In the genomic region with DNA sequence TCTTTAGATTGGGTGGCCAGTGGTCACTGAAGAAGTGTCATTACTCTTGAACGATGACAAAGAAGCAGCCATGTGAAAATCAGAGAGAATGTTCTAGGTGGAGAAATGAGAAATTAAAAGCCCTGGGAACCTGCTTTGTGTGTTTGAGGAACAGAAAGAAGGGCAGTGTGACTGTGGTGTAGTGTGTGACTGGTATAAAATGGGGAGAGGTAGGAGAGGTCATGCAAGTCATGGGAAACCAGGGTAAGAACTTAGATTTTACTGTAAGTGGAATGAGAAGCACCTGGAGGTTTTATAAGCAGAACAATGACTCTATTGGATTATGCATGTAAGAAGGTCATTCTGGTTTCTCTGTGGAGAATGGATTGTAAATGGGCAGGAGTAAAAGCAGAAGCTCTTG, we compare ENCODE assay signal across 14 cellular contexts. TPM values are rescaled to one million over a fixed set of nuclear protein-coding genes. Genes with fewer than 3 reads are reported as not detected.
DNase-seq lines count a peak whose midpoint lies in the region; ATAC-seq and TF ChIP-seq lines count a peak whose summit lies in the region.
"Had no signal": no experiment of that assay in that cellular context is flagged by ENCODE, and none has a peak within 500 bp of the region (broad histone marks: within the 10 kb centered on the region; RNA-seq: fewer than 3 reads in every experiment).

No MANE protein-coding gene starts in this region.

- no peak for DNase-seq in CD8-positive, alpha-beta memory T cell
- no peak for DNase-seq in activated CD8-positive, alpha-beta T cell treated with anti-CD3 and anti-CD28 coated beads, Interleukin-2, amount 10 ng/mL, durations not matched to agents 7 days and 5 days
- DNase-seq in smooth muscle cell (lab: John Stamatoyannopoulos, UW; ENCODE audit: unreplicated experiment) (no peak), ovary (no peak), GM23248 (no peak), osteocyte (ENCODE audit: extremely low spot score, unreplicated experiment) (no peak)
- DNase-seq: activated CD4-positive, alpha-beta T cell treated with anti-CD3 and anti-CD28 coated beads, Interleukin-2, amount 50 U/mL, for 48 hours; left ventricle myocardium superior; NCI-H526 treated with DMSO at 0.1 percent for 48 hours; stimulated activated CD4-positive, alpha-beta T cell treated with anti-CD3 and anti-CD28 coated beads, Interleukin-12 subunit alpha, Interleukin-12 subunit beta, amount 100 ng/mL, for 4 hours had no signal

- H3K36me3 ChIP-seq in CD8-positive, alpha-beta memory T cell (ENCODE audit: insufficient read depth, low read length): no peaks in the 10 kb centered on the region
- no peaks in the 10 kb centered on the region for H3K36me3 ChIP-seq in smooth muscle cell (ENCODE audit: low read depth)
- H3K36me3 ChIP-seq in ovary: no peaks in the 10 kb centered on the region
- H3K36me3 ChIP-seq in GM23248 (ENCODE audit: low read depth): no peaks in the 10 kb centered on the region
- H3K36me3 ChIP-seq: BLaER1, SJSA1 had no signal

- no peaks in the 10 kb centered on the region for H3K27me3 Mint-ChIP-seq in CD8-positive, alpha-beta memory T cell
- no peaks in the 10 kb centered on the region for H3K27me3 Mint-ChIP-seq in activated CD8-positive, alpha-beta T cell treated with anti-CD3 and anti-CD28 coated beads, Interleukin-2, amount 10 ng/mL, durations not matched to agents 7 days and 5 days (ENCODE audit: low read depth)
- no peaks in the 10 kb centered on the region for H3K27me3 Mint-ChIP-seq in osteocyte (ENCODE audit: unreplicated experiment)

- H3F3A ChIP-seq in smooth muscle cell (ENCODE audit: low read depth) (no peaks in the 10 kb centered on the region), GM23248 (ENCODE audit: insufficient read depth) (no peaks in the 10 kb centered on the region)

- peaks cover 82 to 96% (median 95%) of the 10 kb centered on the region in 3 donors for H3K4me1 Mint-ChIP-seq in CD8-positive, alpha-beta memory T cell
- H3K4me1 Mint-ChIP-seq in activated CD8-positive, alpha-beta T cell treated with anti-CD3 and anti-CD28 coated beads, Interleukin-2, amount 10 ng/mL, durations not matched to agents 7 days and 5 days (ENCODE audit: low read depth): peaks cover 84% of the 10 kb centered on the region
- H3K4me1 Mint-ChIP-seq in osteocyte (ENCODE audit: unreplicated experiment): peaks cover 8% of the 10 kb centered on the region

- H3K9ac ChIP-seq in smooth muscle cell (ENCODE audit: low read depth) (no peak overlapping the region), GM23248 (no peak overlapping the region)
- H3K9ac ChIP-seq: BLaER1 had no signal

- TF ChIP-seq CTCF in smooth muscle cell (IDR thresholded peaks at IDR 0.05; ENCODE audit: borderline replicate concordance, insufficient read depth, poor library complexity, severe bottlenecking) (no peak), ovary (IDR thresholded peaks at IDR 0.05) (no peak), osteocyte (IDR thresholded peaks at IDR 0.05) (no peak)

- in situ Hi-C loops in GM23248 (cut with MboI): no loop called here

- H3K36me3 Mint-ChIP-seq in CD8-positive, alpha-beta memory T cell: peaks cover under 1 to 32% (median 10%) of the 10 kb centered on the region in 3 donors
- H3K36me3 Mint-ChIP-seq in activated CD8-positive, alpha-beta T cell treated with anti-CD3 and anti-CD28 coated beads, Interleukin-2, amount 10 ng/mL, durations not matched to agents 7 days and 5 days (ENCODE audit: low read depth): peaks cover 52% of the 10 kb centered on the region
- H3K36me3 Mint-ChIP-seq in osteocyte (ENCODE audit: unreplicated experiment): no peaks in the 10 kb centered on the region

- TF ChIP-seq POLR2A in ovary (IDR thresholded peaks at IDR 0.05): no peak

- no peaks in the 10 kb centered on the region for H4K20me1 ChIP-seq in smooth muscle cell (ENCODE audit: low read depth)
- H4K20me1 ChIP-seq in GM23248 (ENCODE audit: insufficient read depth): no peaks in the 10 kb centered on the region
- H4K20me1 ChIP-seq: BLaER1 had no signal

- no peak for TF ChIP-seq EP300 in ovary (IDR thresholded peaks at IDR 0.05)

- peaks cover 78% of the 10 kb centered on the region for H3K4me1 ChIP-seq in CD8-positive, alpha-beta memory T cell (ENCODE audit: insufficient read depth, low read length)
- no peaks in the 10 kb centered on the region for H3K4me1 ChIP-seq in smooth muscle cell (ENCODE audit: low read depth)
- no peaks in the 10 kb centered on the region for H3K4me1 ChIP-seq in ovary (ENCODE audit: insufficient read depth)
- H3K4me1 ChIP-seq in GM23248 (ENCODE audit: insufficient read depth): peaks cover 6% of the 10 kb centered on the region; the same call in 1 of the 2 replicates

- H3K9me2 ChIP-seq in GM23248 (ENCODE audit: insufficient read depth): no peaks in the 10 kb centered on the region

- ATAC-seq in GM18858 (IDR thresholded peaks at IDR 0.05; ENCODE audit: unreplicated experiment) (peak; percentile 51), HG02798 (IDR thresholded peaks at IDR 0.05; ENCODE audit: poor library complexity, unreplicated experiment) (peak; percentile 52)
- peak; percentile 4 for ATAC-seq in activated CD8-positive, alpha-beta T cell treated with anti-CD3 and anti-CD28 coated beads, Interleukin-2, amount 10 ng/mL, durations not matched to agents 7 days and 5 days
- ATAC-seq: left ventricle myocardium superior had no signal

- H3K4me2 ChIP-seq in smooth muscle cell: no peak overlapping the region
- H3K4me2 ChIP-seq in GM23248 (ENCODE audit: unreplicated experiment): no peak overlapping the region
- H3K4me2 ChIP-seq: BLaER1 had no signal

- H3K9me3 ChIP-seq in CD8-positive, alpha-beta memory T cell (ENCODE audit: low read length): no peaks in the 10 kb centered on the region
- no peaks in the 10 kb centered on the region for H3K9me3 ChIP-seq in smooth muscle cell (replicated peaks; ENCODE audit: low read depth)
- H3K9me3 ChIP-seq in ovary: no peaks in the 10 kb centered on the region
- H3K9me3 ChIP-seq in GM23248 (ENCODE audit: low read depth): no peaks in the 10 kb centered on the region
- H3K9me3 ChIP-seq: BLaER1, SJSA1 had no signal

- POLR2A ChIA-PET in CD8-positive, alpha-beta memory T cell (lab: Charles Lee): interaction anchor here (2.8 kb wide), 1 partner anchor 13 kb away, joined by 12 read pairs; the partner anchor contains the start of gene ICOS
- POLR2A ChIA-PET in activated CD8-positive, alpha-beta T cell treated with anti-CD3 and anti-CD28 coated beads, Interleukin-2, amount 10 ng/mL, durations not matched to agents 7 days and 5 days (lab: Charles Lee): interaction anchor here (1.1 to 2.0 kb wide), 2 partner anchors 11 to 78 kb away, joined by 3 to 16 read pairs; partner anchors contain the start of gene ICOS

- peak overlapping the region; percentile 49 to 94 (median 90) for H3K27ac Mint-ChIP-seq in CD8-positive, alpha-beta memory T cell
- peak overlapping the region; percentile 66 for H3K27ac Mint-ChIP-seq in activated CD8-positive, alpha-beta T cell treated with anti-CD3 and anti-CD28 coated beads, Interleukin-2, amount 10 ng/mL, durations not matched to agents 7 days and 5 days
- H3K27ac Mint-ChIP-seq in osteocyte (ENCODE audit: unreplicated experiment): no peak overlapping the region

- H3K27me3 ChIP-seq in CD8-positive, alpha-beta memory T cell (ENCODE audit: insufficient read depth, low read length, poor library complexity, severe bottlenecking): no peaks in the 10 kb centered on the region
- no peaks in the 10 kb centered on the region for H3K27me3 ChIP-seq in smooth muscle cell (ENCODE audit: low read depth)
- no peaks in the 10 kb centered on the region for H3K27me3 ChIP-seq in ovary
- H3K27me3 ChIP-seq in GM23248 (replicated peaks; ENCODE audit: insufficient read depth): no peaks in the 10 kb centered on the region
- H3K27me3 ChIP-seq: BLaER1, SJSA1 had no signal

- CTCF ChIA-PET in CD8-positive, alpha-beta memory T cell (lab: Charles Lee): interaction anchor here (0.9 to 1.2 kb wide), 2 partner anchors 11 to 14 kb away, joined by 3 to 6 read pairs; no protein-coding TSS in a partner anchor
- CTCF ChIA-PET in activated CD8-positive, alpha-beta T cell treated with anti-CD3 and anti-CD28 coated beads, Interleukin-2, amount 10 ng/mL, durations not matched to agents 7 days and 5 days (lab: Charles Lee): interaction anchor here (1.0 to 1.1 kb wide), 2 partner anchors 21 to 45 kb away, joined by 3 to 5 read pairs; no protein-coding TSS in a partner anchor

- no peaks in the 10 kb centered on the region for H3K9me3 Mint-ChIP-seq in CD8-positive, alpha-beta memory T cell
- peaks cover 6% of the 10 kb centered on the region for H3K9me3 Mint-ChIP-seq in activated CD8-positive, alpha-beta T cell treated with anti-CD3 and anti-CD28 coated beads, Interleukin-2, amount 10 ng/mL, durations not matched to agents 7 days and 5 days (ENCODE audit: insufficient read depth)
- H3K9me3 Mint-ChIP-seq in osteocyte (ENCODE audit: unreplicated experiment): peaks cover 4% of the 10 kb centered on the region

- no peak overlapping the region for H3K27ac ChIP-seq in CD8-positive, alpha-beta memory T cell (ENCODE audit: low read depth, low read length)
- H3K27ac ChIP-seq in smooth muscle cell (ENCODE audit: low read depth): no peak overlapping the region
- no peak overlapping the region for H3K27ac ChIP-seq in ovary
- no peak overlapping the region for H3K27ac ChIP-seq in GM23248
- H3K27ac ChIP-seq: BLaER1, SJSA1 had no signal

- intact Hi-C loops in ovary (cut with DNase I): no loop called here

- H3K79me2 ChIP-seq in smooth muscle cell (ENCODE audit: low read depth) (no peaks in the 10 kb centered on the region), GM23248 (ENCODE audit: insufficient read depth) (no peaks in the 10 kb centered on the region)

- H2AFZ ChIP-seq in smooth muscle cell (ENCODE audit: low read depth) (no peak overlapping the region), GM23248 (no peak overlapping the region)

- WGBS in smooth muscle cell (ENCODE audit: low lambda C conversion rate): 90% methylated on average over 1 of the region's 1 CpG
- 82 to 94% (median 88%) methylated on average over 1 of the region's 1 CpG for WGBS in ovary, 3 donors
- WGBS in GM23248 (ENCODE audit: low coverage in 1 of 2, low lambda C conversion rate in 2 of 2, missing lambda C conversion rate in 2 of 2), 2 experiments: 83 to 86% methylated on average over 1 of the region's 1 CpG

- H3K4me3 ChIP-seq in CD8-positive, alpha-beta memory T cell (ENCODE audit: low read length): no peak overlapping the region
- H3K4me3 ChIP-seq in smooth muscle cell: no peak overlapping the region
- H3K4me3 ChIP-seq in ovary: no peak overlapping the region
- H3K4me3 ChIP-seq in GM23248: no peak overlapping the region
- H3K4me3 ChIP-seq: BLaER1, SJSA1 had no signal

- peak overlapping the region; percentile 0 to 65 (median 6) for H3K4me3 Mint-ChIP-seq in CD8-positive, alpha-beta memory T cell
- H3K4me3 Mint-ChIP-seq in activated CD8-positive, alpha-beta T cell treated with anti-CD3 and anti-CD28 coated beads, Interleukin-2, amount 10 ng/mL, durations not matched to agents 7 days and 5 days: no peak overlapping the region
- H3K4me3 Mint-ChIP-seq in osteocyte (ENCODE audit: unreplicated experiment): no peak overlapping the region

RNA-seq across cellular contexts. Expression of gene ICOS, which starts 12.2 kb away (rescaled TPM):
- 10 to 100 TPM; 84.5 to 87.2 TPM for total RNA-seq in CD8-positive, alpha-beta memory T cell
- polyA plus RNA-seq in CD8-positive, alpha-beta memory T cell: 15.7 TPM
- 10 to 100 TPM; 31.1 to 32.6 TPM for total RNA-seq in activated CD8-positive, alpha-beta T cell treated with anti-CD3 and anti-CD28 coated beads, Interleukin-2, amount 10 ng/mL, durations not matched to agents 7 days and 5 days
- total RNA-seq in smooth muscle cell (not detected in 2 replicates), ovary (under 1 TPM in 3 of 7 donors, not detected in 4; 0.07 to 0.33 (median 0.11) TPM), osteocyte (not detected in 2 replicates)
- polyA plus RNA-seq in smooth muscle cell (not detected in 2 replicates), ovary (under 1 TPM; 0.05 to 0.40 TPM), GM23248 (2016; fragmentation: Nextera tagmentation; extraction: Ambion mirVana) (not detected in 2 replicates)
- not detected in 2 replicates for total RNA-seq in GM23248 (2014; rRNA removed; shearing (Covaris generic))
- total RNA-seq: left ventricle myocardium superior, SJSA1 had no signal

Comparison
In these comparisons a context has a peak if more than half of its experiments do, and no peak if none do; other contexts are left out.
1. H3K4me3 Mint-ChIP-seq: peak in CD8-positive, alpha-beta memory T cell (7 of 7); none in activated CD8-positive, alpha-beta T cell treated with anti-CD3 and anti-CD28 coated beads, Interleukin-2, amount 10 ng/mL, durations not matched to agents 7 days and 5 days (single experiment) and osteocyte (single experiment).
2. RNA of gene ICOS, which starts 12.2 kb away (total RNA-seq): 84.5 to 87.2 TPM in CD8-positive, alpha-beta memory T cell and 31.1 to 32.6 TPM in activated CD8-positive, alpha-beta T cell treated with anti-CD3 and anti-CD28 coated beads, Interleukin-2, amount 10 ng/mL, durations not matched to agents 7 days and 5 days; 0.07 to 0.33 TPM in ovary, not detected in smooth muscle cell, not detected in GM23248 and not detected in osteocyte; every median in the first group is over 10 times any median in the second.
3. Peak in every context shown above with its lines, with median percentiles within 50 percentile points of each other: ATAC-seq.